ENCODE assay signal across 14 cellular contexts in the genomic region with DNA sequence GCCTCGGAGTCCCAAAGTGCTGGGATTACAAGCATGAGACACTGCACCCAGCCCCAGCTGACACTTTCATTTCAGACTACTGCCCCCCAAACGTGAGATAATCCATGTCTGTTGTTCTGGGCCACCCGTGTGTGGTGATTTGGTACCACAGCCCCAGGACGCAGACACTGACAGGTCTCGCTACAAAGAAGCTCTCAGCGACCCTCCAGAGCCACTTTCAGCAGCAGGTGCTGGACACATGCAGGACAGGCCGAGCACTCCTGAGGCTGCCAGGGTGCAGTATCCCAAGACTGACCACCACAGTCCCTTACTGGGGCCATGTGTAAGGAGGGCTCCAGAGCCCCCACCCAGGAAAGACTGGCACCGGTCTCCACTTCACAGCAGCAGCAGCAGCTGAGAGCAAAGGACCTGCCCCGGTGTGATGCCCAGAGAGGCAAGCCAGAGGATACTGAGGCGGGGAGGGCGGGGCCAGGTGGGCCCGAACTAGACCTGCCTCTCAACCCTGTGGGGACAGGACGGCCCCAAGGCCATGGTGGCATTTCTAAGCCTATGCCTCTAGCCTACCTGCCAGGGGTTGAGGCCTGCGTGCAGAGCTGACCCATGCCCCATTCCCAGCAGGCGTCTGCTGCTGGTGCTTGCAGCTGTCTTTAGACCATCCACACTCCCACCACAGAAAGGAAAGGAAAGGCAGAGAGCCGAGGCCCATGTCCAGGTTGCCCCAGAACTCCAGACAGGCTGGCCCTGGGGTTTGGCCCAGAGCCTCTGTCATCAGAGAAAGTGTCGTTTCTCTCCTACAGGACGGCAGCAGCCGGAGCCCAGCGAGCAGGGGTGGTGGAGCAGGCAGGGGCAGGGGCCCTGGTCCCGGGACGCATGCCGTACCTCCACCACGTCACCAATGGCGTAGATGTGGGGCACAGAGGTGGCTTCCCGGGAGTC. TPM values are rescaled to one million over a fixed set of nuclear protein-coding genes. Genes with fewer than 3 reads are reported as not detected.
DNase-seq lines count a peak whose midpoint lies in the region; ATAC-seq and TF ChIP-seq lines count a peak whose summit lies in the region.
"Had no signal": no experiment of that assay in that cellular context is flagged by ENCODE, and none has a peak within 500 bp of the region (broad histone marks: within the 10 kb centered on the region; RNA-seq: fewer than 3 reads in every experiment).

No MANE protein-coding gene starts in this region.

- peak overlapping the region; percentile 69 for H2BK15ac ChIP-seq in neuronal stem cell (ENCODE audit: low read length)

- WGBS in endodermal cell (ENCODE audit: insufficient coverage in 1 of 2, insufficient read length in 1 of 2), 2 experiments = 78 to 91% methylated on average over 13 to 26 of the region's 26 CpGs
- no CpG with 5 or more reads among the region's 26 CpGs for WGBS in neuronal stem cell (ENCODE audit: extremely low coverage in 2 of 2, insufficient read length in 2 of 2, insufficient replicate concordance in 1 of 2), 2 donors

- H3K27ac Mint-ChIP-seq in GM23338 = peak overlapping the region; percentile 97; the same call in 1 of the 2 replicates
- peak overlapping the region; percentile 90 for H3K27ac Mint-ChIP-seq in endodermal cell
- H3K27ac Mint-ChIP-seq in activated CD4-positive, alpha-beta memory T cell treated with anti-CD3 and anti-CD28 coated beads for 36 hours = no peak overlapping the region

- H2BK120ac ChIP-seq in neuronal stem cell (ENCODE audit: low read depth, low read length) = no peak overlapping the region

- H2AFZ ChIP-seq in ACC112 (ENCODE audit: low read length, unreplicated experiment) = no peak overlapping the region
- no peak overlapping the region for H2AFZ ChIP-seq in GM23338
- H2AFZ ChIP-seq in neuronal stem cell (ENCODE audit: low read length) = no peak overlapping the region

- H2BK5ac ChIP-seq in neuronal stem cell (ENCODE audit: low read length) = peak overlapping the region; percentile 75

- peak overlapping the region; percentile 65 for H4K91ac ChIP-seq in neuronal stem cell (ENCODE audit: low read depth, low read length, poor library complexity)

- H2AK5ac ChIP-seq in neuronal stem cell (ENCODE audit: low read depth, low read length) = peak overlapping the region; percentile 95

- H3K4me3 ChIP-seq in ACC112 (ENCODE audit: low read depth, low read length) (no peak overlapping the region), GM23338 (no peak overlapping the region), endodermal cell (ENCODE audit: low read length) (no peak overlapping the region), neuronal stem cell (ENCODE audit: low read length in 2 of 2) (no peak overlapping the region)

- TF ChIP-seq CTCF in GM23338 (conservative IDR thresholded peaks at IDR 0.05; ENCODE audit: low read depth in 2 of 2) (no peak), endodermal cell (conservative IDR thresholded peaks at IDR 0.05) (no peak)

- peak overlapping the region; percentile 66 for H3K14ac ChIP-seq in neuronal stem cell (ENCODE audit: low read length)

- CTCF ChIA-PET in activated CD4-positive, alpha-beta memory T cell treated with anti-CD3 and anti-CD28 coated beads for 36 hours (lab: Charles Lee) = interaction anchor here (1.1 kb wide), 1 partner anchor 152 kb away, joined by 3 read pairs; no protein-coding TSS in a partner anchor

- H3K4me1 Mint-ChIP-seq in GM23338 = peaks cover 29% of the 10 kb centered on the region
- peaks cover 21% of the 10 kb centered on the region for H3K4me1 Mint-ChIP-seq in endodermal cell
- peaks cover 21% of the 10 kb centered on the region for H3K4me1 Mint-ChIP-seq in activated CD4-positive, alpha-beta memory T cell treated with anti-CD3 and anti-CD28 coated beads for 36 hours (ENCODE audit: low read depth)

- peak overlapping the region; percentile 93 for H3K27ac ChIP-seq in ACC112 (ENCODE audit: low read depth, low read length)
- H3K27ac ChIP-seq in GM23338 (ENCODE audit: low read depth) = peak overlapping the region; percentile 88
- H3K27ac ChIP-seq in endodermal cell (ENCODE audit: low read depth, low read length) = no peak overlapping the region
- H3K27ac ChIP-seq in neuronal stem cell (replicated peaks; ENCODE audit: low read length) = peak overlapping the region; percentile 97

- H4K20me1 ChIP-seq in GM23338 (replicated peaks; ENCODE audit: insufficient read depth) = no peaks in the 10 kb centered on the region

- POLR2A ChIA-PET in activated CD4-positive, alpha-beta memory T cell treated with anti-CD3 and anti-CD28 coated beads for 36 hours (lab: Charles Lee) = no interaction called here

- peak overlapping the region; percentile 81 for H3K23ac ChIP-seq in neuronal stem cell (ENCODE audit: low read depth, low read length, poor library complexity)

- H3F3A ChIP-seq in GM23338 (replicated peaks; ENCODE audit: low read depth) = peaks cover 4% of the 10 kb centered on the region

- peaks cover 10% of the 10 kb centered on the region for H3K79me2 ChIP-seq in ACC112 (ENCODE audit: control insufficient read depth, insufficient read depth, low read length, unreplicated experiment)
- no peaks in the 10 kb centered on the region for H3K79me2 ChIP-seq in GM23338 (replicated peaks; ENCODE audit: insufficient read depth)

- peaks cover 11% of the 10 kb centered on the region for H3K79me1 ChIP-seq in neuronal stem cell (ENCODE audit: low read depth, low read length)

- no peak for ATAC-seq in GM23338
- ATAC-seq in HG02763 (IDR thresholded peaks at IDR 0.05; ENCODE audit: unreplicated experiment) = no peak
- no peak for ATAC-seq in GM21526 (IDR thresholded peaks at IDR 0.05; ENCODE audit: low FRiP score, unreplicated experiment)
- ATAC-seq in HG02970 (IDR thresholded peaks at IDR 0.05; ENCODE audit: low FRiP score, unreplicated experiment) = no peak

- H4K8ac ChIP-seq in neuronal stem cell (ENCODE audit: low read depth, low read length) = peak overlapping the region; percentile 0

- DNase-seq in GM23338 (ENCODE audit: low spot score) (no peak), endodermal cell (peak; percentile 45), neuronal stem cell (ENCODE audit: low spot score) (no peak)
- no peak for DNase-seq in activated CD4-positive, alpha-beta memory T cell treated with anti-CD3 and anti-CD28 coated beads for 36 hours
- DNase-seq: CD8-positive, alpha-beta memory T cell; hypothalamus; NCI-H1436; NCI-H774; stimulated activated CD8-positive, alpha-beta memory T cell treated with anti-CD3 and anti-CD28 coated beads, Interleukin-4, amount 100 ng/mL, for 48 hours; T-helper 1 cell had no signal

- H3K9me2 ChIP-seq in GM23338 (ENCODE audit: insufficient read depth) = no peaks in the 10 kb centered on the region

- intact Hi-C loops in activated CD4-positive, alpha-beta memory T cell treated with anti-CD3 and anti-CD28 coated beads for 36 hours (cut with micrococcal nuclease) = no loop called here

- H3K4ac ChIP-seq in neuronal stem cell (ENCODE audit: low read length) = peak overlapping the region; percentile 57

- peak overlapping the region; percentile 96 for H2BK12ac ChIP-seq in neuronal stem cell (ENCODE audit: low read length)

- H3K9me3 ChIP-seq in endodermal cell (ENCODE audit: control insufficient read depth, low read length) = no peaks in the 10 kb centered on the region
- H3K9me3 ChIP-seq in neuronal stem cell (replicated peaks in 1 of 2; ENCODE audit: control insufficient read depth in 2 of 2, insufficient read depth in 1 of 2, low read depth in 1 of 2, low read length in 2 of 2) = no peaks in the 10 kb centered on the region

- H3K4me2 ChIP-seq in GM23338 = no peak overlapping the region
- H3K4me2 ChIP-seq in neuronal stem cell (ENCODE audit: insufficient read depth, low read length, poor library complexity, severe bottlenecking) = no peak overlapping the region

- H3K18ac ChIP-seq in neuronal stem cell (ENCODE audit: low read length) = peak overlapping the region; percentile 94

- no peaks in the 10 kb centered on the region for H3K27me3 ChIP-seq in ACC112 (ENCODE audit: insufficient read depth, low read length)
- H3K27me3 ChIP-seq in GM23338 (ENCODE audit: insufficient read depth) = no peaks in the 10 kb centered on the region
- no peaks in the 10 kb centered on the region for H3K27me3 ChIP-seq in endodermal cell (ENCODE audit: control insufficient read depth, insufficient read depth, low read length, poor library complexity, severe bottlenecking)
- H3K27me3 ChIP-seq in neuronal stem cell (ENCODE audit: control insufficient read depth in 3 of 3, insufficient read depth in 3 of 3, low read depth in 1 of 3, low read length in 3 of 3) = peaks cover 0 to 3% (median 0%) of the 10 kb centered on the region in 3 experiments

- H3K9me3 Mint-ChIP-seq in GM23338 = no peaks in the 10 kb centered on the region
- no peaks in the 10 kb centered on the region for H3K9me3 Mint-ChIP-seq in endodermal cell
- H3K9me3 Mint-ChIP-seq in activated CD4-positive, alpha-beta memory T cell treated with anti-CD3 and anti-CD28 coated beads for 36 hours = no peaks in the 10 kb centered on the region
- H3K9me3 Mint-ChIP-seq: CD8-positive, alpha-beta memory T cell had no signal

- peaks cover 59% of the 10 kb centered on the region for H3K4me1 ChIP-seq in ACC112 (ENCODE audit: control insufficient read depth, insufficient read depth, low read length, unreplicated experiment)
- H3K4me1 ChIP-seq in GM23338 (ENCODE audit: insufficient read depth) = peaks cover 18% of the 10 kb centered on the region
- H3K4me1 ChIP-seq in endodermal cell (ENCODE audit: control insufficient read depth, insufficient read depth, low read length) = peaks cover 10% of the 10 kb centered on the region
- H3K4me1 ChIP-seq in neuronal stem cell (ENCODE audit: control insufficient read depth in 2 of 2, insufficient read depth in 1 of 2, low read depth in 1 of 2, low read length in 2 of 2) = peaks cover 28 to 44% of the 10 kb centered on the region in 2 donors

- no peak overlapping the region for H3K4me3 Mint-ChIP-seq in GM23338
- no peak overlapping the region for H3K4me3 Mint-ChIP-seq in endodermal cell
- H3K4me3 Mint-ChIP-seq in activated CD4-positive, alpha-beta memory T cell treated with anti-CD3 and anti-CD28 coated beads for 36 hours = no peak overlapping the region
- H3K4me3 Mint-ChIP-seq: CD8-positive, alpha-beta memory T cell had no signal

- H3K36me3 ChIP-seq in ACC112 (ENCODE audit: insufficient read depth, low read length) (no peaks in the 10 kb centered on the region), GM23338 (ENCODE audit: insufficient read depth) (no peaks in the 10 kb centered on the region), endodermal cell (ENCODE audit: control insufficient read depth, insufficient read depth, low read length) (no peaks in the 10 kb centered on the region), neuronal stem cell (replicated peaks in 1 of 2; ENCODE audit: control insufficient read depth in 2 of 2, insufficient read depth in 2 of 2, low read length in 2 of 2) (no peaks in the 10 kb centered on the region)

- H3K36me3 Mint-ChIP-seq in GM23338 (ENCODE audit: low read depth) (no peaks in the 10 kb centered on the region; the same call in 2 of the 3 replicates), endodermal cell (ENCODE audit: low read depth) (no peaks in the 10 kb centered on the region)
- no peaks in the 10 kb centered on the region for H3K36me3 Mint-ChIP-seq in activated CD4-positive, alpha-beta memory T cell treated with anti-CD3 and anti-CD28 coated beads for 36 hours

- H3K27me3 Mint-ChIP-seq in GM23338 (ENCODE audit: insufficient read depth, low read depth, poor library complexity) (peaks cover 24% of the 10 kb centered on the region), endodermal cell (ENCODE audit: insufficient read depth) (peaks cover 9% of the 10 kb centered on the region)
- no peaks in the 10 kb centered on the region for H3K27me3 Mint-ChIP-seq in activated CD4-positive, alpha-beta memory T cell treated with anti-CD3 and anti-CD28 coated beads for 36 hours
- H3K27me3 Mint-ChIP-seq: CD8-positive, alpha-beta memory T cell had no signal

- no peak overlapping the region for H3K9ac ChIP-seq in endodermal cell (ENCODE audit: extremely low read depth, low read length, poor library complexity, severe bottlenecking)
- H3K9ac ChIP-seq in neuronal stem cell (ENCODE audit: low read depth, low read length, poor library complexity) = no peak overlapping the region

RNA-seq across cellular contexts. Expression of gene GNB1L, which starts 28.0 kb away (rescaled TPM):
- total RNA-seq in GM23338 (2014; rRNA removed; shearing (Covaris generic)) = 19.2 and 27.8 TPM in 2 replicates
- 15.2 and 17.4 TPM in 2 replicates for polyA plus RNA-seq in GM23338 (2016; fragmentation: Nextera tagmentation; extraction: Ambion mirVana)
- total RNA-seq in endodermal cell = 10 to 100 TPM in 1 of 2 donors, 1 to 10 TPM in 1; 9.5 to 12.2 TPM
- polyA plus RNA-seq in endodermal cell (2013, experiment 1 of 2) = 10.1 TPM
- polyA plus RNA-seq in endodermal cell (2013, experiment 2 of 2) = 7.7 TPM
- 7.9 TPM for polyA plus RNA-seq in neuronal stem cell (2013, experiment 1 of 2)
- polyA plus RNA-seq in neuronal stem cell (2013, experiment 2 of 2) = 8.3 TPM
- 10 to 100 TPM; 11.3 to 12.3 TPM for total RNA-seq in activated CD4-positive, alpha-beta memory T cell treated with anti-CD3 and anti-CD28 coated beads for 36 hours

RNA-seq across cellular contexts. Expression of gene RTL10, which starts 28.0 kb away (rescaled TPM):
- total RNA-seq in GM23338 (2014; rRNA removed; shearing (Covaris generic)) = 17.4 and 19.2 TPM in 2 replicates
- polyA plus RNA-seq in GM23338 (2016; fragmentation: Nextera tagmentation; extraction: Ambion mirVana) = 7.8 and 9.4 TPM in 2 replicates
- total RNA-seq in endodermal cell = 10 to 100 TPM; 20.6 to 22.2 TPM
- polyA plus RNA-seq in endodermal cell (2013, experiment 1 of 2) = 12.4 TPM
- 12.1 TPM for polyA plus RNA-seq in endodermal cell (2013, experiment 2 of 2)
- polyA plus RNA-seq in neuronal stem cell (2013, experiment 1 of 2) = 9.7 TPM
- polyA plus RNA-seq in neuronal stem cell (2013, experiment 2 of 2) = 10.2 TPM
- 10 to 100 TPM; 11.5 to 13.5 TPM for total RNA-seq in activated CD4-positive, alpha-beta memory T cell treated with anti-CD3 and anti-CD28 coated beads for 36 hours

RNA-seq across cellular contexts. Expression of gene COMT, which starts 58.9 kb away (rescaled TPM):
- total RNA-seq in GM23338 (2014; rRNA removed; shearing (Covaris generic)) = 29.8 and 35.1 TPM in 2 replicates
- 29.6 and 32.6 TPM in 2 replicates for polyA plus RNA-seq in GM23338 (2016; fragmentation: Nextera tagmentation; extraction: Ambion mirVana)
- 10 to 100 TPM; 26.6 to 27.8 TPM for total RNA-seq in endodermal cell
- 84.5 TPM for polyA plus RNA-seq in endodermal cell (2013, experiment 1 of 2)
- 77.3 TPM for polyA plus RNA-seq in endodermal cell (2013, experiment 2 of 2)
- 7.3 TPM for polyA plus RNA-seq in neuronal stem cell (2013, experiment 1 of 2)
- 6.4 TPM for polyA plus RNA-seq in neuronal stem cell (2013, experiment 2 of 2)
- 10 to 100 TPM; 61.7 to 66.1 TPM for total RNA-seq in activated CD4-positive, alpha-beta memory T cell treated with anti-CD3 and anti-CD28 coated beads for 36 hours

RNA-seq across cellular contexts. Expression of gene TXNRD2, which starts 58.9 kb away (rescaled TPM):
- 11.2 and 14.1 TPM in 2 replicates for total RNA-seq in GM23338 (2014; rRNA removed; shearing (Covaris generic))
- 9.2 and 12.4 TPM in 2 replicates for polyA plus RNA-seq in GM23338 (2016; fragmentation: Nextera tagmentation; extraction: Ambion mirVana)
- 10 to 100 TPM in 1 of 2 donors, 1 to 10 TPM in 1; 7.3 to 13.6 TPM for total RNA-seq in endodermal cell
- polyA plus RNA-seq in endodermal cell (2013, experiment 1 of 2) = 11.2 TPM
- polyA plus RNA-seq in endodermal cell (2013, experiment 2 of 2) = 12.2 TPM
- 16.7 TPM for polyA plus RNA-seq in neuronal stem cell (2013, experiment 1 of 2)
- polyA plus RNA-seq in neuronal stem cell (2013, experiment 2 of 2) = 17.7 TPM
- 10 to 100 TPM; 23.3 to 23.4 TPM for total RNA-seq in activated CD4-positive, alpha-beta memory T cell treated with anti-CD3 and anti-CD28 coated beads for 36 hours
